Comparison of ENCODE assay signal across 8 cellular contexts in the genomic region with DNA sequence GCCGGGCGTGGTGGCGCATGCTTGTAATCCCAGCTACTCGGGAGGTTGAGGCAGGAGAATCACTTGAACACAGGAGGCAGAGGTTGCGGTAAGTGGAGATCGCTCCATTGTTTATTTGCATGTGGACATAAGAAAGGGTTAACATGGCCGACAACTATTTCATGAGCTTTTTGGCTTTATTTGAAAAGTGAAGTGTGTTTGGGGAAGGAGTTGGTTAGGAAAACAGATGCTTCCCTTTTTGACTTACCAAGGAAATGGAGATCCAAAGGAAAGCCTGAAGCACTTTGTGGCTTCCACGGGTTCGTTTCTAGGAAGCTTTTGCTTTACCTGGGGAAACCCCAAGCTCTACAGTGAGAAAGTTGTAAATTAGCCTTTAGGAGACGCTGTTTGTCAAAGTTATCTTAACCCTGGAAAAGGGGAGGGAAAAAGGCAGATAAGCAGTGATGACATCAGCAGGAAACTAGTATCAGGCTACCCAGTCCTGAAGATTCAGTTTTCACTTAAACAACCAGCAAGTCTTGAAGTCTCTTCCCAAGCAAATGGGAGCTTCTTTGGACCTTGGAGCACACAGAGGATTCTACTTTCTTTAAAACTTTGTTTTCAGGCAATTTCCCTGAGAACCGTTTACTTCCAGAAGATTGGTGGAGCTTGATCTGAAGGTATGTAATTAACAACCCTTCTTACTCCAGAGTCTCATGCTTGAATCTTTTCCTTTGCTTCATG. TPM values are rescaled to one million over a fixed set of nuclear protein-coding genes. Genes with fewer than 3 reads are reported as not detected.
A peak's percentile ranks its signal among the peaks of the same experiment; 100 is the strongest.
DNase-seq lines count a peak whose midpoint lies in the region; ATAC-seq, FAIRE-seq and TF ChIP-seq lines count a peak whose summit lies in the region.

A gene with protein sequence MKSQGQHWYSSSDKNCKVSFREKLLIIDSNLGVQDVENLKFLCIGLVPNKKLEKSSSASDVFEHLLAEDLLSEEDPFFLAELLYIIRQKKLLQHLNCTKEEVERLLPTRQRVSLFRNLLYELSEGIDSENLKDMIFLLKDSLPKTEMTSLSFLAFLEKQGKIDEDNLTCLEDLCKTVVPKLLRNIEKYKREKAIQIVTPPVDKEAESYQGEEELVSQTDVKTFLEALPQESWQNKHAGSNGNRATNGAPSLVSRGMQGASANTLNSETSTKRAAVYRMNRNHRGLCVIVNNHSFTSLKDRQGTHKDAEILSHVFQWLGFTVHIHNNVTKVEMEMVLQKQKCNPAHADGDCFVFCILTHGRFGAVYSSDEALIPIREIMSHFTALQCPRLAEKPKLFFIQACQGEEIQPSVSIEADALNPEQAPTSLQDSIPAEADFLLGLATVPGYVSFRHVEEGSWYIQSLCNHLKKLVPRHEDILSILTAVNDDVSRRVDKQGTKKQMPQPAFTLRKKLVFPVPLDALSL (plus strand): TSS at position 492 of the 723 bp plus-strand sequence. CDS start 2,637 bp downstream, outside the sequence.

- H3K9ac ChIP-seq in DND-41 (ENCODE audit: low read depth, low read length), result peak within 1 kb of the TSS; percentile 65
- H3K9ac ChIP-seq in endocrine pancreas (ENCODE audit: control insufficient read depth, insufficient read depth, low read length), result no peak within 1 kb of the TSS

- H3K4me3 ChIP-seq in DND-41 (ENCODE audit: low read depth in 1 of 2, low read length in 2 of 2), result peak within 1 kb of the TSS; percentile 51 to 65
- H3K4me3 ChIP-seq in endocrine pancreas (ENCODE audit: control insufficient read depth, insufficient read depth, low read length), result peak within 1 kb of the TSS; percentile 59
- peak within 1 kb of the TSS; percentile 56 for H3K4me3 ChIP-seq in mononuclear cell (ENCODE audit: low read length)

- TF ChIP-seq CTCF in DND-41 (IDR thresholded peaks at IDR 0.05; ENCODE audit: borderline replicate concordance, extremely low read depth, low read length, poor library complexity, severe bottlenecking), result peak; percentile 76
- TF ChIP-seq CTCF in D721Med (IDR thresholded peaks at IDR 0.05; ENCODE audit: insufficient read depth, missing control alignments), result no peak

- no peak for FAIRE-seq in D721Med (lab: Jason Lieb, UNC)

- ATAC-seq in DND-41 (ENCODE audit: insufficient read depth, low read depth) (peak; percentile 87), HG03439 (IDR thresholded peaks at IDR 0.05; ENCODE audit: unreplicated experiment) (peak; percentile 53)

- H3K36me3 ChIP-seq in DND-41 (ENCODE audit: insufficient read depth, low read length) (peaks cover 11% of the 10 kb centered on the region), endocrine pancreas (ENCODE audit: control insufficient read depth, insufficient read depth, low read length) (no peaks in the 10 kb centered on the region)

- peak within 1 kb of the TSS; percentile 79 for H3K27ac ChIP-seq in DND-41 (ENCODE audit: low read length)

- DNase-seq in DND-41 (peak; percentile 44), GM19240 (ENCODE audit: insufficient read length, low spot score) (peak; percentile 54), SIG-M5 (lab: John Stamatoyannopoulos, UW) (peak; percentile 68), T-helper 9 cell (no peak), D721Med (ENCODE audit: insufficient read length, low spot score) (no peak)

- no peaks in the 10 kb centered on the region for H3K27me3 ChIP-seq in DND-41 (ENCODE audit: insufficient read depth, low read length, poor library complexity)
- peaks cover 2% of the 10 kb centered on the region for H3K27me3 ChIP-seq in endocrine pancreas (ENCODE audit: control insufficient read depth, insufficient read depth, low read length)
- H3K27me3 ChIP-seq in mononuclear cell (ENCODE audit: insufficient read depth, low read length), result no peaks in the 10 kb centered on the region

- peaks cover 26% of the 10 kb centered on the region for H3K79me2 ChIP-seq in DND-41 (ENCODE audit: insufficient read depth, low read length)

- peak within 1 kb of the TSS; percentile 83 for H2AFZ ChIP-seq in DND-41 (ENCODE audit: low read depth, low read length)

- H3K9me3 ChIP-seq in DND-41 (ENCODE audit: insufficient read depth, low read length, severe bottlenecking) (peaks cover 4% of the 10 kb centered on the region), endocrine pancreas (ENCODE audit: control insufficient read depth, low read length) (no peaks in the 10 kb centered on the region), mononuclear cell (ENCODE audit: low read depth, low read length) (no peaks in the 10 kb centered on the region)

- H3K4me1 ChIP-seq in DND-41 (ENCODE audit: insufficient read depth, low read length), result peaks cover 33% of the 10 kb centered on the region
- H3K4me1 ChIP-seq in endocrine pancreas (ENCODE audit: control insufficient read depth, insufficient read depth, low read length), result no peaks in the 10 kb centered on the region
- H3K4me1 ChIP-seq in mononuclear cell (ENCODE audit: insufficient read depth, low read length), result peaks cover 44% of the 10 kb centered on the region

- no peaks in the 10 kb centered on the region for H4K20me1 ChIP-seq in DND-41 (ENCODE audit: insufficient read depth, low read length)

- H3K4me2 ChIP-seq in DND-41 (ENCODE audit: insufficient read depth, low read length), result peak within 1 kb of the TSS; percentile 79

RNA-seq across cellular contexts. Expression of the gene that starts here (rescaled TPM):
- 29.7 TPM for total RNA-seq in mononuclear cell

Comparison
In these comparisons a context has a peak if more than half of its experiments do, and no peak if none do; other contexts are left out.
1. DNase-seq: peak in DND-41 (single experiment), GM19240 (single experiment) and SIG-M5 (single experiment); none in T-helper 9 cell (single experiment) and D721Med (single experiment).
2. Peak in every context shown above with its lines, with median percentiles within 50 percentile points of each other: H3K4me3 ChIP-seq.